In the genomic region with DNA sequence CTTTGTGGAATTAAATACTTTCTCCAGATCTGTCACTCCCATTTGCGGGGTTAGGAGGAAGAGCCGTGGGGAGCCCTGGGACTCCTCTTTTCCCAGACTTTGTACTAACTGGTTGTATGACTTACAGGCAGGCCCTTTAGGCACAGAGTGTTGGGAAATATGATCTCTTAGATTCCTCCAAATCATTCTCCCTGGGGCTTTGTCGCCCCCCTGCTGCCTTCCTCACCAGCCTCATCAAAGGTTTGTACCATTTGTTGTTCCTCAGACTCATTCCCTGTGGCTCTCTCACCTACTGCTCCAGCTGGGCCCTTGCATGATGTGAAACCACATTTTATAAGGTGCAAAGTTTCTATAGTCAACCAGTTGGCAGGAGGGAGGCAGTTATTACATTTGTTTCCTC, we compare ENCODE assay signal across 1 cellular context.
TF ChIP-seq lines count a peak whose summit lies in the region.

No MANE protein-coding gene starts in this region.

TF ChIP-seq in H1, 55 proteins besides CTCF, POLR2A, EP300 and RAD21:
- TF ChIP-seq SUZ12 (IDR thresholded peaks at IDR 0.05; ENCODE audit: low read length) (no peak), POU5F1 (IDR thresholded peaks at IDR 0.05; ENCODE audit: low read depth, low read length) (no peak)
TF ChIP-seq in H1: peak in this region for 0.
